10 cellular contexts compared by ENCODE assay signal in the genomic region with DNA sequence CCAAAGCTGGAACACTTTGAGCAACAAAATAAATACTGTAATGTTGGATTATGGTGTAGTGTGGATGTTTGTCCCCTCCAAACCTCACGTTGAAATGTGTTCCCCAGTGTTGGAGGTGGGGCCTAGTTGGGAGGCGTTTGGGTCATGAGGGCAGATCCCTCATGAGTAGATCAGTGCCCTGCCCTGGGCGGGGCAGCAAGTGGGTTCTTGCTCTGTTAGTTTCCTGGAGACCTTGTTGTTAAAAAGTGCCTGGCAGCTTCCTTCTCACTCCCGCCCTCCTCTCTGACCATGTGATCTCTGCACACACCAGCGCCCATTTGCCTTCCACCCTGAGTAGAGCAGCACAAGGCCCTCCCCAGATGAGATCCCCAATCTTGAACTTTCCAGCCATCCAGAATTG.
DNase-seq lines count a peak whose midpoint lies in the region; ATAC-seq and TF ChIP-seq lines count a peak whose summit lies in the region.
"Had no signal": no experiment of that assay in that cellular context is flagged by ENCODE, and none has a peak within 500 bp of the region (broad histone marks: within the 10 kb centered on the region; RNA-seq: fewer than 3 reads in every experiment).

No MANE protein-coding gene starts in this region.

- peak overlapping the region in 5 of 11 experiments; percentile 5 to 59 (median 32); a peak in 4 of 22 replicates for H3K9ac ChIP-seq in BLaER1 treated with 17β-estradiol and CSF1 and Interleukin-3, amounts not matched to agents 10 nM and 100 nM
- H3K9ac ChIP-seq in PC-3 (ENCODE audit: low read length), result no peak overlapping the region

- ATAC-seq in PC-3 (peak; percentile 29; the same call in 1 of the 2 replicates), HG02623 (IDR thresholded peaks at IDR 0.05; ENCODE audit: unreplicated experiment) (no peak)

- H3F3A ChIP-seq in PC-3 (ENCODE audit: low read length, unreplicated experiment), result peaks cover 13% of the 10 kb centered on the region

- H3K27ac ChIP-seq in BLaER1 treated with 17β-estradiol and CSF1 and Interleukin-3, amounts not matched to agents 10 nM and 100 nM, result peak overlapping the region in 2 of 11 experiments; percentile 6 to 9; a peak in 1 of 22 replicates
- H3K27ac ChIP-seq in PC-3 (ENCODE audit: low read length) (peak overlapping the region; percentile 11; the same call in 1 of the 2 replicates), caudate nucleus (ENCODE audit: low read depth, low read length) (peak overlapping the region; percentile 74)

- no peak overlapping the region for H2AFZ ChIP-seq in PC-3 (ENCODE audit: low read length)

- CTCF ChIA-PET in PC-3 (lab: Charles Lee), result no interaction called here

- H3K4me3 ChIP-seq in BLaER1 treated with 17β-estradiol and CSF1 and Interleukin-3, amounts not matched to agents 10 nM and 100 nM, result no peak overlapping the region
- no peak overlapping the region for H3K4me3 ChIP-seq in PC-3 (ENCODE audit: low read length)

- H3K36me3 ChIP-seq in BLaER1 treated with 17β-estradiol and CSF1 and Interleukin-3, amounts not matched to agents 10 nM and 100 nM, result peaks cover 0 to 30% (median 10%) of the 10 kb centered on the region in 11 experiments; a peak in 9 of 22 replicates
- H3K36me3 ChIP-seq in PC-3 (ENCODE audit: low read depth, low read length), result peaks cover 60% of the 10 kb centered on the region

- no peak for DNase-seq in PC-3
- no peak for DNase-seq in caudate nucleus (lab: John Stamatoyannopoulos, UW)
- DNase-seq in mesothelial cell of epicardium (ENCODE audit: low spot score in 2 of 2, unreplicated experiment in 2 of 2), result no peak
- DNase-seq in NCI-H2227 (lab: John Stamatoyannopoulos, UW; ENCODE audit: unreplicated experiment), result no peak
- DNase-seq in superior temporal gyrus (ENCODE audit: extremely low spot score), result no peak
- DNase-seq in SKM-1 (lab: John Stamatoyannopoulos, UW; ENCODE audit: unreplicated experiment), result no peak
- DNase-seq: DMS79 treated with DMSO at 0.1 percent for 48 hours; stimulated activated CD4-positive, alpha-beta T cell treated with anti-CD3 and anti-CD28 coated beads, Interleukin-2, amount 100 ng/mL, for 48 hours had no signal

- H3K4me1 ChIP-seq in BLaER1 treated with 17β-estradiol and CSF1 and Interleukin-3, amounts not matched to agents 10 nM and 100 nM, result peaks cover 68 to 100% (median 100%) of the 10 kb centered on the region in 10 experiments
- peaks cover 29% of the 10 kb centered on the region for H3K4me1 ChIP-seq in PC-3 (ENCODE audit: insufficient read depth, low read length)

- peaks cover 84 to 100% (median 100%) of the 10 kb centered on the region in 11 experiments; a peak in 21 of 22 replicates for H4K20me1 ChIP-seq in BLaER1 treated with 17β-estradiol and CSF1 and Interleukin-3, amounts not matched to agents 10 nM and 100 nM
- peaks cover 95% of the 10 kb centered on the region for H4K20me1 ChIP-seq in PC-3 (ENCODE audit: low read length)

- H3K4me3 Mint-ChIP-seq in mesothelial cell of epicardium, result no peak overlapping the region

- H3K9me3 Mint-ChIP-seq in mesothelial cell of epicardium, result no peaks in the 10 kb centered on the region

- POLR2A ChIA-PET in PC-3 (lab: Charles Lee; ENCODE audit: unreplicated experiment), result no interaction called here

- no TSS peak for BruUV-seq in PC-3 (replicated peaks; lab: Mats Ljungman, UMichigan)

- intact Hi-C loops in PC-3 (cut with micrococcal nuclease), result no loop called here

- TF ChIP-seq CTCF in PC-3 (conservative IDR thresholded peaks at IDR 0.05; ENCODE audit: low read depth, low read length), result no peak
- no peak for TF ChIP-seq CTCF in mesothelial cell of epicardium (IDR thresholded peaks at IDR 0.05; ENCODE audit: unreplicated experiment)

- peaks cover 3% of the 10 kb centered on the region for H3K36me3 Mint-ChIP-seq in mesothelial cell of epicardium

- no peaks in the 10 kb centered on the region for H3K27me3 Mint-ChIP-seq in mesothelial cell of epicardium (ENCODE audit: low read depth)

- H3K4me2 ChIP-seq in BLaER1 treated with 17β-estradiol and CSF1 and Interleukin-3, amounts not matched to agents 10 nM and 100 nM, result peak overlapping the region; percentile 73 to 94 (median 85)
- H3K4me2 ChIP-seq in PC-3 (ENCODE audit: low read length), result no peak overlapping the region

- H3K27ac Mint-ChIP-seq in mesothelial cell of epicardium, result peak overlapping the region; percentile 62

- no peaks in the 10 kb centered on the region for H3K9me3 ChIP-seq in BLaER1 treated with 17β-estradiol and CSF1 and Interleukin-3, amounts not matched to agents 10 nM and 100 nM (replicated peaks in 1 of 11)
- no peaks in the 10 kb centered on the region for H3K9me3 ChIP-seq in PC-3 (ENCODE audit: low read length)

- peaks cover 29% of the 10 kb centered on the region for H3K4me1 Mint-ChIP-seq in mesothelial cell of epicardium

- H3K27me3 ChIP-seq in BLaER1 treated with 17β-estradiol and CSF1 and Interleukin-3, amounts not matched to agents 10 nM and 100 nM, result no peaks in the 10 kb centered on the region; a peak in 1 of 22 replicates
- H3K27me3 ChIP-seq in PC-3 (ENCODE audit: low read length), result no peaks in the 10 kb centered on the region

- peaks cover 100% of the 10 kb centered on the region for H3K79me2 ChIP-seq in PC-3 (ENCODE audit: low read length)

- H3K9me2 ChIP-seq in PC-3 (replicated peaks; ENCODE audit: low read length), result no peaks in the 10 kb centered on the region
